17 cellular contexts compared by ENCODE assay signal in the genomic region with DNA sequence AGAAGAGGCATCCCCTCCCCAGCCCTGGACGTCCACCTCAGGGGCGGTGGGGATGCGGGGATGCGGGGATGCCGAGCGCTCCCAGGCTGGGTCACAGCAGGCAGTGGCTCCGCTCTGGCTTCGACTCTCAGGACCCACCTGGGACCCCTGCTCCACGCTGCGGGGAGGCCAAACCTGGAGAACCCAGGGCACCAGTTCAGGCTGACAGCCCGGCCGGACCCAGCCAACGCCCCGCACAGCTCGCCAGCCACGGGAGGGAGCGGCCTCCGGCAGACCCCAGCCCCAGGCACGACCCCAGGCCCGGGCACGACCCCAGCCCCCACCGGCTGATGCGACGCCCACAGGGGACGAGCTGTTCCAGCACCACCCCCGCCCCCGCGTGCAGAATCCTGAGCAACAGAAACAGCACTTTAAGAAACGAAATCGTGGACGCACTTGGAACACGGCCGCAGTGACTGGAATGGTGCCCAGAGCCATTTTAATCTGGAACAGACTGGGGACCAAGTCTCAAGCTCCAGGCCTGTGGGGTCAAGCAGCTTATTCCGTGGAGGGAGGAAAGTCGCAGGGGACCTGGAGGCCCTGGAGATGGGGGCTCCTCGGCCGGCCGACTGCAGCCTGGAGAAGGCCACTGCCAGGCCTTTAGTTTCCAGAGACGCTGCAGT.
A peak's percentile ranks its signal among the peaks of the same experiment; 100 is the strongest.
DNase-seq lines count a peak whose midpoint lies in the region; ATAC-seq and TF ChIP-seq lines count a peak whose summit lies in the region.
"Had no signal": no experiment of that assay in that cellular context is flagged by ENCODE, and none has a peak within 500 bp of the region (broad histone marks: within the 10 kb centered on the region; RNA-seq: fewer than 3 reads in every experiment).

No MANE protein-coding gene starts in this region.

- H3K9me3 Mint-ChIP-seq in natural killer cell: no peaks in the 10 kb centered on the region
- no peaks in the 10 kb centered on the region for H3K9me3 Mint-ChIP-seq in natural killer cell treated with Interleukin-12 subunit alpha and Interleukin-12 subunit beta and Interleukin-15 and Interleukin-18, amount 100 ng/mL, for 72 hours
- no peaks in the 10 kb centered on the region for H3K9me3 Mint-ChIP-seq in CD4-positive, alpha-beta memory T cell
- H3K9me3 Mint-ChIP-seq: mesothelial cell of epicardium had no signal

- no peak overlapping the region for H3K4me3 ChIP-seq in CD4-positive, alpha-beta memory T cell (ENCODE audit: low read length in 2 of 2)
- H3K4me3 ChIP-seq: adrenal gland, GM23248 had no signal

- H3K36me3 ChIP-seq in CD4-positive, alpha-beta memory T cell (ENCODE audit: insufficient read depth, low read length): no peaks in the 10 kb centered on the region
- H3K36me3 ChIP-seq: adrenal gland had no signal

- H3K27ac Mint-ChIP-seq in natural killer cell: peak overlapping the region; percentile 94 to 98
- H3K27ac Mint-ChIP-seq in natural killer cell treated with Interleukin-12 subunit alpha and Interleukin-12 subunit beta and Interleukin-15 and Interleukin-18, amount 100 ng/mL, for 72 hours: peak overlapping the region in 1 of 2 donors; percentile 33
- peak overlapping the region in 2 of 7 donors; percentile 51 to 79 for H3K27ac Mint-ChIP-seq in CD4-positive, alpha-beta memory T cell
- H3K27ac Mint-ChIP-seq: mesothelial cell of epicardium had no signal

- H3K27me3 Mint-ChIP-seq in natural killer cell (ENCODE audit: low read depth in 2 of 2): no peaks in the 10 kb centered on the region
- H3K27me3 Mint-ChIP-seq in natural killer cell treated with Interleukin-12 subunit alpha and Interleukin-12 subunit beta and Interleukin-15 and Interleukin-18, amount 100 ng/mL, for 72 hours: no peaks in the 10 kb centered on the region
- no peaks in the 10 kb centered on the region for H3K27me3 Mint-ChIP-seq in CD4-positive, alpha-beta memory T cell

- H3K4me1 Mint-ChIP-seq in natural killer cell: peaks cover 85 to 88% of the 10 kb centered on the region in 2 donors
- peaks cover 76 to 80% of the 10 kb centered on the region in 2 donors for H3K4me1 Mint-ChIP-seq in natural killer cell treated with Interleukin-12 subunit alpha and Interleukin-12 subunit beta and Interleukin-15 and Interleukin-18, amount 100 ng/mL, for 72 hours (ENCODE audit: low read depth in 2 of 2)
- peaks cover 75 to 90% (median 82%) of the 10 kb centered on the region in 4 donors for H3K4me1 Mint-ChIP-seq in CD4-positive, alpha-beta memory T cell

- POLR2A ChIA-PET in CD4-positive, alpha-beta memory T cell (lab: Charles Lee; ENCODE audit: partially characterized antibody): interaction anchor here (0.9 to 9.8 kb wide), 3 partner anchors 10 to 73 kb away, joined by 3 to 160 read pairs (median 3); no protein-coding TSS in a partner anchor

- ATAC-seq in natural killer cell (no peak), left cardiac atrium (peak in 1 of 2 donors; percentile 14), sciatic nerve (no peak), HG02588 (IDR thresholded peaks at IDR 0.05; ENCODE audit: unreplicated experiment) (no peak)
- ATAC-seq in natural killer cell treated with Interleukin-12 subunit alpha and Interleukin-12 subunit beta and Interleukin-15 and Interleukin-18, amount 100 ng/mL, for 72 hours: no peak

- H3K27ac ChIP-seq in CD4-positive, alpha-beta memory T cell (ENCODE audit: low read depth, low read length): no peak overlapping the region
- H3K27ac ChIP-seq: GM23248 had no signal

- no peak overlapping the region for H3K4me3 Mint-ChIP-seq in natural killer cell
- H3K4me3 Mint-ChIP-seq in natural killer cell treated with Interleukin-12 subunit alpha and Interleukin-12 subunit beta and Interleukin-15 and Interleukin-18, amount 100 ng/mL, for 72 hours: no peak overlapping the region
- H3K4me3 Mint-ChIP-seq in CD4-positive, alpha-beta memory T cell: no peak overlapping the region
- H3K4me3 Mint-ChIP-seq: mesothelial cell of epicardium had no signal

- no peaks in the 10 kb centered on the region for H3K36me3 Mint-ChIP-seq in natural killer cell
- H3K36me3 Mint-ChIP-seq in natural killer cell treated with Interleukin-12 subunit alpha and Interleukin-12 subunit beta and Interleukin-15 and Interleukin-18, amount 100 ng/mL, for 72 hours: peaks cover 6% of the 10 kb centered on the region
- H3K36me3 Mint-ChIP-seq in CD4-positive, alpha-beta memory T cell: peaks cover 11 to 31% of the 10 kb centered on the region in 2 donors
- H3K36me3 Mint-ChIP-seq: mesothelial cell of epicardium had no signal

- CTCF ChIA-PET in CD4-positive, alpha-beta memory T cell (lab: Charles Lee; ENCODE audit: partially characterized antibody): interaction anchor here (0.7 to 1.6 kb wide), 4 partner anchors 10 to 75 kb away, joined by 3 to 5 read pairs (median 3); no protein-coding TSS in a partner anchor

- no peaks in the 10 kb centered on the region for H3K9me3 ChIP-seq in CD4-positive, alpha-beta memory T cell (ENCODE audit: control insufficient read depth in 1 of 2, low read length in 2 of 2)
- H3K9me3 ChIP-seq: adrenal gland, Caco-2 had no signal

- DNase-seq in natural killer cell (no peak), left cardiac atrium (peak; percentile 68), sciatic nerve (ENCODE audit: low spot score) (peak; percentile 79), SIG-M5 treated with dmso at 0.1 percent for 504 hours (lab: John Stamatoyannopoulos, UW; ENCODE audit: unreplicated experiment) (no peak), T-helper 2 cell (no peak)
- no peak for DNase-seq in natural killer cell treated with Interleukin-12 subunit alpha and Interleukin-12 subunit beta and Interleukin-15 and Interleukin-18, amount 100 ng/mL, for 72 hours (ENCODE audit: low spot score)
- DNase-seq in CD4-positive, alpha-beta memory T cell: no peak
- DNase-seq: activated T-cell treated with anti-CD3 and anti-CD28 coated beads, Interleukin-2, amount 50 U/mL, for 48 hours; Caco-2; cortex of kidney; GM23248; KBM-7; NCI-H1105 treated with DMSO at 0.1 percent for 48 hours; stimulated activated CD4-positive, alpha-beta T cell treated with anti-CD3 and anti-CD28 coated beads, Interleukin-2, amount 100 ng/mL, for 48 hours had no signal

- intact Hi-C loops in natural killer cell (cut with micrococcal nuclease): loop anchor here (5.0 kb wide), 1 partner anchor 36 kb away; no protein-coding TSS in a partner anchor
- intact Hi-C loops in left cardiac atrium (cut with DNase I): loop anchor here in 1 of 2 donors (5.0 to 10.0 kb wide), 2 partner anchors 56 to 156 kb away; no protein-coding TSS in a partner anchor
- intact Hi-C loops in sciatic nerve (cut with DNase I): loop anchor here (5.0 kb wide), 1 partner anchor 56 kb away; no protein-coding TSS in a partner anchor
- intact Hi-C loops in CD4-positive, alpha-beta memory T cell (cut with micrococcal nuclease): loop anchor here (5.0 kb wide), 1 partner anchor 256 kb away; no protein-coding TSS in a partner anchor

- TF ChIP-seq CTCF in natural killer cell (IDR thresholded peaks at IDR 0.05): no peak

- no peaks in the 10 kb centered on the region for H3K27me3 ChIP-seq in CD4-positive, alpha-beta memory T cell (ENCODE audit: insufficient read depth, low read length)
- H3K27me3 ChIP-seq: adrenal gland had no signal

- H3K4me1 ChIP-seq in CD4-positive, alpha-beta memory T cell (ENCODE audit: insufficient read depth, low read length): peaks cover 95% of the 10 kb centered on the region

Comparison
In these comparisons a context has a peak if more than half of its experiments do, and no peak if none do; other contexts are left out.
1. DNase-seq: peak in left cardiac atrium (single experiment) and sciatic nerve (single experiment); none in natural killer cell (single experiment), natural killer cell treated with Interleukin-12 subunit alpha and Interleukin-12 subunit beta and Interleukin-15 and Interleukin-18, amount 100 ng/mL, for 72 hours (single experiment), SIG-M5 treated with dmso at 0.1 percent for 504 hours (single experiment), T-helper 2 cell (0 of 5) and CD4-positive, alpha-beta memory T cell (0 of 5).